17 cellular contexts compared by ENCODE assay signal in the genomic region with DNA sequence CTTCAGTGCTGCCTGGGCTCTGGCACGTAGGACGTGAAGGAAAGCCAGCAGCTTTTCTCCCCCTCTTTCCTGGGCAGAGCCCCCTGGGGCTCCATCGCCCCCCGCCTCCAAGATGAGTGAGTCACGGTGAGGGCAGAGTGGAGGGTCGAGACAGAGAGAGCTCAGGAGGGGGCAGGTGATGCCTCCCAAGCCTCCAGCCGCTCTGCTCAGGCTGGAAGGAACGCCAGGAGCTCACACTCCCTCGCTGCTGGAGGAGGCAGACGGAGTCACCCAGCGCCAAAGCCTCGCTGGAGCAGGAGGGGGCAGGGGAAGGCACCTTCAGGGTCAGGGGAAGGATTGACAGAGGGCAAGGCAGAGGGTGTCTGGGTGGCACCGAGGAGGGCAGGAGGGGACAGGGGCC.
DNase-seq lines count a peak whose midpoint lies in the region; ATAC-seq, FAIRE-seq and TF ChIP-seq lines count a peak whose summit lies in the region.
"Had no signal": no experiment of that assay in that cellular context is flagged by ENCODE, and none has a peak within 500 bp of the region (broad histone marks: within the 10 kb centered on the region; RNA-seq: fewer than 3 reads in every experiment).

No MANE protein-coding gene starts in this region.

- TF ChIP-seq EP300 in HepG2 (IDR thresholded peaks at IDR 0.05; ENCODE audit: low read depth in 2 of 2, low read length in 2 of 2) (no peak), HepG2 (CRISPR knock-in tag; IDR thresholded peaks at IDR 0.05; ENCODE audit: borderline replicate concordance) (no peak), gastroesophageal sphincter (IDR thresholded peaks at IDR 0.05) (no peak)

- H4K20me1 ChIP-seq in HepG2 (ENCODE audit: insufficient read depth, low read length): no peaks in the 10 kb centered on the region

- H3K9me3 Mint-ChIP-seq in progenitor cell of endocrine pancreas (ENCODE audit: low read depth): no peaks in the 10 kb centered on the region
- H3K9me3 Mint-ChIP-seq: naive B cell had no signal

- no TSS peak for BruUV-seq in HepG2 (replicated peaks; lab: Mats Ljungman, UMichigan)

- CTCF ChIA-PET in HepG2 (lab: Yijun Ruan, JAX; ENCODE audit: low intra/inter-chr PET ratio, low total read pairs): no interaction called here

- ATAC-seq in HepG2 (no peak), right lobe of liver (no peak), gastroesophageal sphincter (no peak), GM21515 (IDR thresholded peaks at IDR 0.05; ENCODE audit: unreplicated experiment) (no peak)
- no peak for ATAC-seq in activated CD4-positive, CD25-positive, alpha-beta regulatory T cell treated with anti-CD3 and anti-CD28 coated beads, Interleukin-2, amount 50 U/mL, for 24 hours
- ATAC-seq: body of pancreas had no signal

- H3K27ac ChIP-seq in HepG2 (ENCODE audit: extremely low read length, insufficient read depth, low read length) (no peak overlapping the region), right lobe of liver (peak overlapping the region in 1 of 3 donors; percentile 40), gastroesophageal sphincter (peak overlapping the region in 3 of 4 donors; percentile 89 to 95 (median 90)), uterus (peak overlapping the region; percentile 37)

- peak overlapping the region; percentile 81 for H3K4me2 ChIP-seq in HepG2 (ENCODE audit: low read depth, low read length)

- H3K4me3 ChIP-seq in HepG2 (replicated peaks in 1 of 3; ENCODE audit: insufficient read depth in 1 of 3, low read depth in 2 of 3, low read length in 3 of 3): peak overlapping the region in 1 of 3 experiments; percentile 67; a peak in 1 of 6 replicates
- no peak overlapping the region for H3K4me3 ChIP-seq in right lobe of liver
- no peak overlapping the region for H3K4me3 ChIP-seq in gastroesophageal sphincter
- no peak overlapping the region for H3K4me3 ChIP-seq in uterus
- H3K4me3 ChIP-seq: body of pancreas had no signal

- TF ChIP-seq RAD21 in HepG2 (CRISPR knock-in tag; IDR thresholded peaks at IDR 0.05): no peak

- H3K27me3 ChIP-seq in HepG2 (ENCODE audit: control insufficient read depth in 1 of 2, insufficient read depth in 2 of 2, low read length in 2 of 2) (no peaks in the 10 kb centered on the region), right lobe of liver (no peaks in the 10 kb centered on the region), gastroesophageal sphincter (no peaks in the 10 kb centered on the region), uterus (no peaks in the 10 kb centered on the region)
- H3K27me3 ChIP-seq: body of pancreas had no signal

- no peak for DNase-seq in HepG2 (ENCODE audit: low spot score)
- DNase-seq in right lobe of liver: no peak
- no peak for DNase-seq in progenitor cell of endocrine pancreas (ENCODE audit: low spot score, unreplicated experiment)
- no peak for DNase-seq in uterus
- DNase-seq in GM10266 (ENCODE audit: extremely low spot score): no peak
- DNase-seq: activated CD4-positive, CD25-positive, alpha-beta regulatory T cell treated with anti-CD3 and anti-CD28 coated beads, Interleukin-2, amount 50 U/mL, for 72 hours; activated naive CD4-positive, alpha-beta T cell; effector CD4-positive, alpha-beta T cell; naive B cell; NCI-H187; NCI-H69; stimulated activated CD8-positive, alpha-beta memory T cell treated with anti-CD3 and anti-CD28 coated beads, Interleukin-4, amount 100 ng/mL, for 48 hours had no signal

- no peak for FAIRE-seq in HepG2 (lab: Jason Lieb, UNC)
- FAIRE-seq: urothelium cell line had no signal

- peaks cover 34% of the 10 kb centered on the region for H3K4me1 Mint-ChIP-seq in progenitor cell of endocrine pancreas (ENCODE audit: low read depth)

- intact Hi-C loops in HepG2 (cut with micrococcal nuclease; ENCODE audit: unreplicated experiment): loop anchor here (5.0 kb wide), 1 partner anchor 120 kb away; a partner anchor contains a TSS
- intact Hi-C loops in right lobe of liver (cut with DNase I): no loop called here
- intact Hi-C loops in uterus (cut with DNase I; ENCODE audit: low total_unique reads): no loop called here

- no peak overlapping the region for H2AFZ ChIP-seq in HepG2 (ENCODE audit: low read length)

- peak overlapping the region; percentile 38 for H3K27ac Mint-ChIP-seq in progenitor cell of endocrine pancreas

- WGBS in HepG2 (ENCODE audit: low lambda C conversion rate): 71% methylated on average over 3 of the region's 13 CpGs
- WGBS in right lobe of liver (ENCODE audit: insufficient coverage, low coverage, low lambda C conversion rate, missing lambda C conversion rate): 80% methylated on average over 4 of the region's 13 CpGs
- 20% methylated on average over 2 of the region's 13 CpGs; no CpG with 5 or more reads in 1 of the 2 donors for WGBS in gastroesophageal sphincter (ENCODE audit: low coverage in 1 of 2), 2 donors

- H3K9me3 ChIP-seq in HepG2 (ENCODE audit: low read length): no peaks in the 10 kb centered on the region
- no peaks in the 10 kb centered on the region for H3K9me3 ChIP-seq in right lobe of liver
- H3K9me3 ChIP-seq in gastroesophageal sphincter: no peaks in the 10 kb centered on the region
- no peaks in the 10 kb centered on the region for H3K9me3 ChIP-seq in uterus
- H3K9me3 ChIP-seq: body of pancreas had no signal

- no peak for TF ChIP-seq POLR2A in HepG2 (IDR thresholded peaks at IDR 0.05; ENCODE audit: insufficient read depth in 1 of 2, low read depth in 2 of 2, low read length in 2 of 2)
- no peak for TF ChIP-seq POLR2A in right lobe of liver (IDR thresholded peaks at IDR 0.05)
- no peak for TF ChIP-seq POLR2A in gastroesophageal sphincter (IDR thresholded peaks at IDR 0.05)
- no peak for TF ChIP-seq POLR2A in uterus (IDR thresholded peaks at IDR 0.05)

- TF ChIP-seq CTCF in HepG2 (CRISPR knock-in tag; IDR thresholded peaks at IDR 0.05) (no peak), right lobe of liver (IDR thresholded peaks at IDR 0.05) (no peak), gastroesophageal sphincter (IDR thresholded peaks at IDR 0.05) (no peak), progenitor cell of endocrine pancreas (IDR thresholded peaks at IDR 0.05; ENCODE audit: unreplicated experiment) (no peak), uterus (IDR thresholded peaks at IDR 0.05) (no peak), GM10266 (IDR thresholded peaks at IDR 0.05; ENCODE audit: control insufficient read depth, insufficient read depth, low read depth, missing control alignments) (no peak)

- H3K36me3 ChIP-seq in HepG2 (replicated peaks in 1 of 2; ENCODE audit: control insufficient read depth in 1 of 2, insufficient read depth in 2 of 2, low read length in 2 of 2) (no peaks in the 10 kb centered on the region), right lobe of liver (no peaks in the 10 kb centered on the region), gastroesophageal sphincter (no peaks in the 10 kb centered on the region), uterus (no peaks in the 10 kb centered on the region)

- in situ Hi-C loops in HepG2 (cut with HindIII; ENCODE audit: extremely low pct_ligation_motif_present, low pct_unique_long_range_greater_than_20kb): loop anchor here (5.0 kb wide), 1 partner anchor 120 kb away; a partner anchor contains a TSS

- H3K79me2 ChIP-seq in HepG2 (ENCODE audit: insufficient read depth, low read length): no peaks in the 10 kb centered on the region

- no peak overlapping the region for H3K4me3 Mint-ChIP-seq in progenitor cell of endocrine pancreas (ENCODE audit: low read depth)
- H3K4me3 Mint-ChIP-seq: naive B cell had no signal

- H3K36me3 Mint-ChIP-seq in progenitor cell of endocrine pancreas (ENCODE audit: insufficient read depth): no peaks in the 10 kb centered on the region
- H3K36me3 Mint-ChIP-seq: naive B cell had no signal

- H3K9ac ChIP-seq in HepG2 (ENCODE audit: insufficient read depth, low read depth, low read length): 0 out of 2 replicates have a peak overlapping the region, but pooled peaks have one; percentile 65

- H3K27me3 Mint-ChIP-seq in progenitor cell of endocrine pancreas: peaks cover 35% of the 10 kb centered on the region
- H3K27me3 Mint-ChIP-seq: naive B cell had no signal

- POLR2A ChIA-PET in HepG2 (lab: Yijun Ruan, JAX): interaction anchor here (0.9 to 2.4 kb wide), 3 partner anchors 9 to 10 kb away, joined by 3 to 26 read pairs (median 3); no protein-coding TSS in a partner anchor

- H3K4me1 ChIP-seq in HepG2 (ENCODE audit: insufficient read depth, low read length) (peaks cover 61% of the 10 kb centered on the region), right lobe of liver (peaks cover 0 to 41% (median 10%) of the 10 kb centered on the region in 4 donors), gastroesophageal sphincter (peaks cover 0 to 100% (median 52%) of the 10 kb centered on the region in 3 donors), uterus (peaks cover 0 to 7% of the 10 kb centered on the region in 2 donors)

TF ChIP-seq in HepG2, 621 proteins besides CTCF, POLR2A, EP300 and RAD21:
- TF ChIP-seq CHCHD3 (CRISPR knock-in tag; IDR thresholded peaks at IDR 0.05): 0 out of 2 replicates have a peak, but pooled peaks have one; percentile 40
- peak; percentile 13; the same call in 1 of the 2 replicates for TF ChIP-seq HNRNPL (IDR thresholded peaks at IDR 0.05; ENCODE audit: low read depth, low read length)
- TF ChIP-seq CEBPB (IDR thresholded peaks at IDR 0.05; ENCODE audit: borderline replicate concordance, low read depth, low read length): no peak
- no peak for TF ChIP-seq HNF4G (IDR thresholded peaks at IDR 0.05; ENCODE audit: borderline replicate concordance, low read depth, low read length)
- 0 out of 2 replicates have a peak, but pooled peaks have one; percentile 1 for TF ChIP-seq HNF4G (CRISPR knock-in tag; IDR thresholded peaks at IDR 0.05; ENCODE audit: borderline replicate concordance, low read depth)
- TF ChIP-seq, protein P1, sequence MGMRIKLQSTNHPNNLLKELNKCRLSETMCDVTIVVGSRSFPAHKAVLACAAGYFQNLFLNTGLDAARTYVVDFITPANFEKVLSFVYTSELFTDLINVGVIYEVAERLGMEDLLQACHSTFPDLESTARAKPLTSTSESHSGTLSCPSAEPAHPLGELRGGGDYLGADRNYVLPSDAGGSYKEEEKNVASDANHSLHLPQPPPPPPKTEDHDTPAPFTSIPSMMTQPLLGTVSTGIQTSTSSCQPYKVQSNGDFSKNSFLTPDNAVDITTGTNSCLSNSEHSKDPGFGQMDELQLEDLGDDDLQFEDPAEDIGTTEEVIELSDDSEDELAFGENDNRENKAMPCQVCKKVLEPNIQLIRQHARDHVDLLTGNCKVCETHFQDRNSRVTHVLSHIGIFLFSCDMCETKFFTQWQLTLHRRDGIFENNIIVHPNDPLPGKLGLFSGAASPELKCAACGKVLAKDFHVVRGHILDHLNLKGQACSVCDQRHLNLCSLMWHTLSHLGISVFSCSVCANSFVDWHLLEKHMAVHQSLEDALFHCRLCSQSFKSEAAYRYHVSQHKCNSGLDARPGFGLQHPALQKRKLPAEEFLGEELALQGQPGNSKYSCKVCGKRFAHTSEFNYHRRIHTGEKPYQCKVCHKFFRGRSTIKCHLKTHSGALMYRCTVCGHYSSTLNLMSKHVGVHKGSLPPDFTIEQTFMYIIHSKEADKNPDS (CRISPR knock-in tag; IDR thresholded peaks at IDR 0.05): 0 out of 2 replicates have a peak, but pooled peaks have one; percentile 10
- no peak for TF ChIP-seq ZNF34 (CRISPR knock-in tag; IDR thresholded peaks at IDR 0.05; ENCODE audit: borderline replicate concordance)
TF ChIP-seq in HepG2: peak in this region for 4.
